Comparison of ENCODE assay signal across 8 cellular contexts in genomic region chr10:21497177-21497807, GRCh38. TPM values are rescaled to one million over a fixed set of nuclear protein-coding genes. Genes with fewer than 3 reads are reported as not detected.
DNase-seq lines count a peak whose midpoint lies in the region; ATAC-seq and TF ChIP-seq lines count a peak whose summit lies in the region.

No MANE protein-coding gene starts in this region.

- H3K9me2 ChIP-seq in GM23338 (ENCODE audit: insufficient read depth), result no peaks in the 10 kb centered on the region

- H3K36me3 ChIP-seq in BLaER1, result no peaks in the 10 kb centered on the region
- H3K36me3 ChIP-seq in GM23338 (ENCODE audit: insufficient read depth), result no peaks in the 10 kb centered on the region
- no peaks in the 10 kb centered on the region for H3K36me3 ChIP-seq in neuron (ENCODE audit: insufficient read depth, low read length)

- H3K4me1 Mint-ChIP-seq in GM23338 (peaks cover 57% of the 10 kb centered on the region), glutamatergic neuron (ENCODE audit: low read depth, unreplicated experiment) (peaks cover 12% of the 10 kb centered on the region)
- peaks cover 15% of the 10 kb centered on the region for H3K4me1 Mint-ChIP-seq in activated naive CD8-positive, alpha-beta T cell treated with anti-CD3 and anti-CD28 coated beads for 36 hours

- H3K9me3 Mint-ChIP-seq in GM23338, result no peaks in the 10 kb centered on the region
- peaks cover 2% of the 10 kb centered on the region for H3K9me3 Mint-ChIP-seq in activated naive CD8-positive, alpha-beta T cell treated with anti-CD3 and anti-CD28 coated beads for 36 hours
- peaks cover 14% of the 10 kb centered on the region for H3K9me3 Mint-ChIP-seq in glutamatergic neuron (ENCODE audit: unreplicated experiment)

- H3F3A ChIP-seq in GM23338 (replicated peaks; ENCODE audit: low read depth), result peaks cover 14% of the 10 kb centered on the region; the same call in 1 of the 2 replicates

- H3K79me2 ChIP-seq in GM23338 (replicated peaks; ENCODE audit: insufficient read depth), result peaks cover 4% of the 10 kb centered on the region; the same call in 1 of the 2 replicates

- peaks cover 83% of the 10 kb centered on the region for H4K20me1 ChIP-seq in BLaER1
- no peaks in the 10 kb centered on the region for H4K20me1 ChIP-seq in GM23338 (replicated peaks; ENCODE audit: insufficient read depth)

- peak overlapping the region; percentile 70 for H3K4me3 ChIP-seq in BLaER1
- peak overlapping the region; percentile 76 for H3K4me3 ChIP-seq in GM23338
- peak overlapping the region; percentile 97 for H3K4me3 ChIP-seq in neuron (ENCODE audit: low read length)

- H3K27me3 Mint-ChIP-seq in GM23338 (ENCODE audit: insufficient read depth, low read depth, poor library complexity), result peaks cover 57% of the 10 kb centered on the region
- H3K27me3 Mint-ChIP-seq in activated naive CD8-positive, alpha-beta T cell treated with anti-CD3 and anti-CD28 coated beads for 36 hours, result peaks cover 82% of the 10 kb centered on the region
- peaks cover 14% of the 10 kb centered on the region for H3K27me3 Mint-ChIP-seq in glutamatergic neuron (ENCODE audit: unreplicated experiment)

- H3K4me2 ChIP-seq in BLaER1, result peak overlapping the region; percentile 98
- peak overlapping the region; percentile 78 for H3K4me2 ChIP-seq in GM23338

- peak; percentile 9 for ATAC-seq in GM23338

- H2AFZ ChIP-seq in GM23338, result no peak overlapping the region
- no peak overlapping the region for H2AFZ ChIP-seq in neuron (ENCODE audit: low read depth, low read length)

- peak; percentile 91 for DNase-seq in GM23338 (ENCODE audit: low spot score)
- peak; percentile 90 for DNase-seq in NCI-H460 (ENCODE audit: extremely low read depth, low read depth)
- peak; percentile 43 for DNase-seq in activated naive CD8-positive, alpha-beta T cell treated with anti-CD3 and anti-CD28 coated beads for 36 hours
- peak; percentile 73 for DNase-seq in glutamatergic neuron
- no peak for DNase-seq in T-helper 9 cell
- DNase-seq in GM19238 (ENCODE audit: insufficient read length, low spot score), result no peak

- H3K9me3 ChIP-seq in BLaER1 (peaks cover 11% of the 10 kb centered on the region; the same call in 1 of the 2 replicates), neuron (ENCODE audit: low read length) (no peaks in the 10 kb centered on the region)

- H3K36me3 Mint-ChIP-seq in GM23338 (ENCODE audit: low read depth), result peaks cover 2% of the 10 kb centered on the region
- H3K36me3 Mint-ChIP-seq in activated naive CD8-positive, alpha-beta T cell treated with anti-CD3 and anti-CD28 coated beads for 36 hours, result no peaks in the 10 kb centered on the region
- no peaks in the 10 kb centered on the region for H3K36me3 Mint-ChIP-seq in glutamatergic neuron (ENCODE audit: unreplicated experiment)

- H3K27ac ChIP-seq in BLaER1 (no peak overlapping the region), GM23338 (ENCODE audit: low read depth) (no peak overlapping the region)

- TF ChIP-seq CTCF in GM23338 (conservative IDR thresholded peaks at IDR 0.05; ENCODE audit: low read depth in 2 of 2), result no peak
- no peak for TF ChIP-seq CTCF in glutamatergic neuron (IDR thresholded peaks at IDR 0.05; ENCODE audit: partially characterized antibody, unreplicated experiment)

- H3K9ac ChIP-seq in BLaER1, result no peak overlapping the region

- H3K4me1 ChIP-seq in BLaER1 (peaks cover 30% of the 10 kb centered on the region), GM23338 (ENCODE audit: insufficient read depth) (peaks cover 53% of the 10 kb centered on the region), neuron (ENCODE audit: insufficient read depth, low read length) (peaks cover 50% of the 10 kb centered on the region)

- H3K27me3 ChIP-seq in BLaER1, result peaks cover 100% of the 10 kb centered on the region
- H3K27me3 ChIP-seq in GM23338 (ENCODE audit: insufficient read depth), result peaks cover 69% of the 10 kb centered on the region
- H3K27me3 ChIP-seq in neuron (ENCODE audit: insufficient read depth, low read length), result no peaks in the 10 kb centered on the region

- H3K4me3 Mint-ChIP-seq in GM23338 (peak overlapping the region; percentile 81), glutamatergic neuron (ENCODE audit: unreplicated experiment) (peak overlapping the region; percentile 82)
- peak overlapping the region; percentile 60 for H3K4me3 Mint-ChIP-seq in activated naive CD8-positive, alpha-beta T cell treated with anti-CD3 and anti-CD28 coated beads for 36 hours

- no peak overlapping the region for H3K27ac Mint-ChIP-seq in GM23338
- H3K27ac Mint-ChIP-seq in activated naive CD8-positive, alpha-beta T cell treated with anti-CD3 and anti-CD28 coated beads for 36 hours, result no peak overlapping the region
- peak overlapping the region; percentile 33 for H3K27ac Mint-ChIP-seq in glutamatergic neuron (ENCODE audit: unreplicated experiment)

TF ChIP-seq in GM23338, 12 proteins besides CTCF, POLR2A, EP300 and RAD21:
- TF ChIP-seq CREB1 (CRISPR knock-in tag; IDR thresholded peaks at IDR 0.05; ENCODE audit: low read depth), result no peak
- TF ChIP-seq ETS1 (IDR thresholded peaks at IDR 0.05), result no peak

RNA-seq across cellular contexts. Expression of gene SKIDA1, which starts 28.2 kb away (rescaled TPM):
- 2.3 and 3.5 TPM in 2 replicates for total RNA-seq in GM23338 (2014; rRNA removed; shearing (Covaris generic))
- 0.94 and 1.5 TPM in 2 replicates for polyA plus RNA-seq in GM23338 (2016; fragmentation: Nextera tagmentation; extraction: Ambion mirVana)
- 1.3 TPM in 2 replicates for total RNA-seq in NCI-H460 (2014; rRNA removed; shearing (Covaris generic))
- 1.4 TPM in 2 replicates for polyA plus RNA-seq in NCI-H460 (2014; cell fraction: nucleus; rRNA removed)
- under 1 TPM in 1 of 2 experiments, not detected in 1; 0.54 TPM for total RNA-seq in activated naive CD8-positive, alpha-beta T cell treated with anti-CD3 and anti-CD28 coated beads for 36 hours
- total RNA-seq in glutamatergic neuron (ENCODE audit: unreplicated experiment), result 1.3 TPM

RNA-seq across cellular contexts. Expression of gene MLLT10, which starts 36.7 kb away (rescaled TPM):
- 54.1 and 55.4 TPM in 2 replicates for total RNA-seq in GM23338 (2014; rRNA removed; shearing (Covaris generic))
- 26.1 and 28.8 TPM in 2 replicates for polyA plus RNA-seq in GM23338 (2016; fragmentation: Nextera tagmentation; extraction: Ambion mirVana)
- 30.5 and 35.5 TPM in 2 replicates for total RNA-seq in NCI-H460 (2014; rRNA removed; shearing (Covaris generic))
- 23.2 and 27.7 TPM in 2 replicates for polyA plus RNA-seq in NCI-H460 (2014; cell fraction: nucleus; rRNA removed)
- 10 to 100 TPM; 33.9 to 36.2 TPM for total RNA-seq in activated naive CD8-positive, alpha-beta T cell treated with anti-CD3 and anti-CD28 coated beads for 36 hours
- total RNA-seq in glutamatergic neuron (ENCODE audit: unreplicated experiment), result 50.9 TPM

Comparison
In these comparisons a context has a peak if more than half of its experiments do, and no peak if none do; other contexts are left out.
1. DNase-seq: peak in GM23338 (single experiment), NCI-H460 (single experiment), activated naive CD8-positive, alpha-beta T cell treated with anti-CD3 and anti-CD28 coated beads for 36 hours (single experiment) and glutamatergic neuron (single experiment); none in T-helper 9 cell (single experiment) and GM19238 (single experiment).
2. Peak in every context shown above with its lines, with median percentiles within 50 percentile points of each other: H3K4me3 ChIP-seq and H3K4me3 Mint-ChIP-seq.